In genomic region chr17:21375757-21376584, GRCh38 we compare ENCODE assay signal across 8 cellular contexts. TPM values are rescaled to one million over a fixed set of nuclear protein-coding genes. Genes with fewer than 3 reads are reported as not detected.
DNase-seq lines count a peak whose midpoint lies in the region; ATAC-seq lines count a peak whose summit lies in the region.

Gene KCNJ12, plus strand, starts transcription at chr17:21376357. Its CDS starts 38,986 bp downstream, at chr17:21415343.

- peaks cover 25 to 39% of the 10 kb centered on the region in 2 donors for H3K27me3 ChIP-seq in duodenal mucosa (ENCODE audit: control insufficient read depth in 1 of 2, insufficient read depth in 2 of 2, low read length in 2 of 2)
- peaks cover 4% of the 10 kb centered on the region for H3K27me3 ChIP-seq in mesendoderm (ENCODE audit: insufficient read depth, low read length, poor library complexity)

- no peak within 1 kb of the TSS for H3K18ac ChIP-seq in mesendoderm (ENCODE audit: low read length)

- peak within 1 kb of the TSS; percentile 87 for H3K4me2 ChIP-seq in mesendoderm (ENCODE audit: low read length)

- H3K23ac ChIP-seq in mesendoderm (ENCODE audit: low read length): no peak within 1 kb of the TSS

- H3K79me2 ChIP-seq in mesendoderm (ENCODE audit: control insufficient read depth, insufficient read depth, low read length): no peaks in the 10 kb centered on the region

- no peaks in the 10 kb centered on the region for H3K9me3 Mint-ChIP-seq in stimulated activated naive CD8-positive, alpha-beta T cell treated with anti-CD3 and anti-CD28 coated beads, Interleukin-15, Interleukin-2, amounts not matched to agents 100 ng/mL and 50 ng/mL, for 24 hours

- peaks cover 2% of the 10 kb centered on the region for H3K4me1 Mint-ChIP-seq in stimulated activated naive CD8-positive, alpha-beta T cell treated with anti-CD3 and anti-CD28 coated beads, Interleukin-15, Interleukin-2, amounts not matched to agents 100 ng/mL and 50 ng/mL, for 24 hours (ENCODE audit: low read depth)

- no CpG with 5 or more reads among the region's 69 CpGs for WGBS in mesendoderm (ENCODE audit: extremely low coverage, insufficient coverage, low lambda C conversion rate)
- 8% methylated on average over 69 of the region's 69 CpGs for WGBS in urinary bladder

- H2AK5ac ChIP-seq in mesendoderm (ENCODE audit: low read length): no peak within 1 kb of the TSS

- H3K9me3 ChIP-seq in duodenal mucosa (ENCODE audit: control insufficient read depth in 1 of 2, low read length in 2 of 2): no peaks in the 10 kb centered on the region

- H2BK5ac ChIP-seq in mesendoderm (ENCODE audit: low read length): no peak within 1 kb of the TSS

- no peak within 1 kb of the TSS for H2BK120ac ChIP-seq in mesendoderm (ENCODE audit: low read depth, low read length)

- H3K4me3 ChIP-seq in duodenal mucosa (ENCODE audit: low read depth in 1 of 2, low read length in 2 of 2) (peak within 1 kb of the TSS; percentile 32 to 35), mesendoderm (ENCODE audit: low read length) (peak within 1 kb of the TSS; percentile 28), urinary bladder (ENCODE audit: low read depth, low read length) (peak within 1 kb of the TSS; percentile 34)

- no peak for DNase-seq in stimulated activated naive CD8-positive, alpha-beta T cell treated with anti-CD3 and anti-CD28 coated beads, Interleukin-15, Interleukin-2, amounts not matched to agents 100 U/mL and 50 U/mL, for 24 hours
- DNase-seq in mesendoderm: peak; percentile 37
- DNase-seq in NCI-H187 (lab: John Stamatoyannopoulos, UW): no peak

- H3K36me3 ChIP-seq in duodenal mucosa (ENCODE audit: control insufficient read depth in 1 of 2, insufficient read depth in 2 of 2, low read length in 2 of 2) (no peaks in the 10 kb centered on the region), mesendoderm (ENCODE audit: control insufficient read depth, insufficient read depth, low read length) (no peaks in the 10 kb centered on the region), urinary bladder (ENCODE audit: insufficient read depth) (no peaks in the 10 kb centered on the region)

- no peak within 1 kb of the TSS for H3K4ac ChIP-seq in mesendoderm (ENCODE audit: low read depth, low read length)

- H4K5ac ChIP-seq in mesendoderm (ENCODE audit: low read length): no peak within 1 kb of the TSS

- H3K27ac ChIP-seq in duodenal mucosa (ENCODE audit: low read depth, low read length) (no peak within 1 kb of the TSS), mesendoderm (ENCODE audit: low read depth, low read length) (no peak within 1 kb of the TSS), urinary bladder (ENCODE audit: low read depth) (no peak within 1 kb of the TSS)

- no peak within 1 kb of the TSS for H2BK15ac ChIP-seq in mesendoderm (replicated peaks; ENCODE audit: low read depth)

- H3K4me1 ChIP-seq in duodenal mucosa (ENCODE audit: control insufficient read depth in 1 of 2, insufficient read depth in 2 of 2, low read length in 2 of 2): peaks cover 18 to 23% of the 10 kb centered on the region in 2 donors
- no peaks in the 10 kb centered on the region for H3K4me1 ChIP-seq in mesendoderm (ENCODE audit: control insufficient read depth, low read depth, low read length)
- H3K4me1 ChIP-seq in urinary bladder (ENCODE audit: insufficient read depth): no peaks in the 10 kb centered on the region

- no peak within 1 kb of the TSS for H4K8ac ChIP-seq in mesendoderm (ENCODE audit: low read depth, low read length)

- H3K36me3 Mint-ChIP-seq in stimulated activated naive CD8-positive, alpha-beta T cell treated with anti-CD3 and anti-CD28 coated beads, Interleukin-15, Interleukin-2, amounts not matched to agents 100 ng/mL and 50 ng/mL, for 24 hours (ENCODE audit: low read depth): no peaks in the 10 kb centered on the region

- H3K27me3 Mint-ChIP-seq in stimulated activated naive CD8-positive, alpha-beta T cell treated with anti-CD3 and anti-CD28 coated beads, Interleukin-15, Interleukin-2, amounts not matched to agents 100 ng/mL and 50 ng/mL, for 24 hours: peaks cover 14% of the 10 kb centered on the region

- H3K4me3 Mint-ChIP-seq in stimulated activated naive CD8-positive, alpha-beta T cell treated with anti-CD3 and anti-CD28 coated beads, Interleukin-15, Interleukin-2, amounts not matched to agents 100 ng/mL and 50 ng/mL, for 24 hours: peak within 1 kb of the TSS; percentile 39

- no peaks in the 10 kb centered on the region for H3K79me1 ChIP-seq in mesendoderm (ENCODE audit: low read length)

- H3K9ac ChIP-seq in duodenal mucosa (ENCODE audit: low read depth in 1 of 2, low read length in 2 of 2): no peak within 1 kb of the TSS
- peak within 1 kb of the TSS; percentile 59 for H3K9ac ChIP-seq in mesendoderm (ENCODE audit: low read length)

- peak within 1 kb of the TSS; percentile 84 for H3K56ac ChIP-seq in mesendoderm (ENCODE audit: low read length)

- ATAC-seq in stimulated activated naive CD8-positive, alpha-beta T cell treated with anti-CD3 and anti-CD28 coated beads, Interleukin-15, Interleukin-2, amounts not matched to agents 100 U/mL and 50 U/mL, for 24 hours: no peak
- ATAC-seq in GM19463 (IDR thresholded peaks at IDR 0.05; ENCODE audit: unreplicated experiment) (no peak), HG03159 (IDR thresholded peaks at IDR 0.05; ENCODE audit: unreplicated experiment) (no peak)

- H3K27ac Mint-ChIP-seq in stimulated activated naive CD8-positive, alpha-beta T cell treated with anti-CD3 and anti-CD28 coated beads, Interleukin-15, Interleukin-2, amounts not matched to agents 100 ng/mL and 50 ng/mL, for 24 hours: no peak within 1 kb of the TSS

RNA-seq across cellular contexts. Expression of gene KCNJ12, which starts in this region (rescaled TPM):
- 0.29 TPM for polyA plus RNA-seq in mesendoderm (2013, experiment 1 of 2)
- 0.32 TPM for polyA plus RNA-seq in mesendoderm (2013, experiment 2 of 2)
- total RNA-seq in urinary bladder: 4.1 TPM
- polyA plus RNA-seq in urinary bladder: 1.5 TPM
